In genomic region chr2:99489758-99490087, GRCh38 we compare ENCODE assay signal across 8 cellular contexts. TPM values are rescaled to one million over a fixed set of nuclear protein-coding genes. Genes with fewer than 3 reads are reported as not detected.
DNase-seq lines count a peak whose midpoint lies in the region; ATAC-seq and TF ChIP-seq lines count a peak whose summit lies in the region.

TSS of gene REV1 (minus strand) at chr2:99490017. CDS start at chr2:99464975, 25,042 bp downstream.

- H3K4me3 Mint-ChIP-seq in CD4-positive, CD25-positive, alpha-beta regulatory T cell = peak within 1 kb of the TSS; percentile 97 to 100 (median 100)

- no peaks in the 10 kb centered on the region for H3K36me3 Mint-ChIP-seq in CD4-positive, CD25-positive, alpha-beta regulatory T cell

- H3K27ac Mint-ChIP-seq in CD4-positive, CD25-positive, alpha-beta regulatory T cell = peak within 1 kb of the TSS; percentile 98 to 99 (median 99)

- H3K36me3 ChIP-seq in CD4-positive, CD25-positive, alpha-beta regulatory T cell (ENCODE audit: control insufficient read depth, insufficient read depth, low read length) = no peaks in the 10 kb centered on the region
- H3K36me3 ChIP-seq in KOPT-K1 (ENCODE audit: insufficient read depth, low read length) (no peaks in the 10 kb centered on the region), uterus (no peaks in the 10 kb centered on the region)

- peak within 1 kb of the TSS; percentile 83 for H3K27ac ChIP-seq in CD4-positive, CD25-positive, alpha-beta regulatory T cell (ENCODE audit: insufficient read depth, low read length, poor library complexity, severe bottlenecking)
- H3K27ac ChIP-seq in KOPT-K1 (ENCODE audit: low read depth, low read length, poor library complexity, severe bottlenecking) = peak within 1 kb of the TSS; percentile 70
- peak within 1 kb of the TSS; percentile 97 to 99 for H3K27ac ChIP-seq in coronary artery
- H3K27ac ChIP-seq in uterus = peak within 1 kb of the TSS; percentile 91 to 99

- peak in 1 of 2 donors; percentile 81 for TF ChIP-seq POLR2A in uterus (IDR thresholded peaks at IDR 0.05)

- H3K4me3 ChIP-seq in CD4-positive, CD25-positive, alpha-beta regulatory T cell (ENCODE audit: low read depth, low read length) = peak within 1 kb of the TSS; percentile 96
- H3K4me3 ChIP-seq in coronary artery = peak within 1 kb of the TSS; percentile 98
- H3K4me3 ChIP-seq in uterus = peak within 1 kb of the TSS; percentile 50 to 100

- no peak for DNase-seq in CD4-positive, CD25-positive, alpha-beta regulatory T cell
- DNase-seq in coronary artery (ENCODE audit: low spot score) (peak; percentile 73), mesenteric fat pad (ENCODE audit: low spot score) (no peak), uterus (no peak), NK-92 (lab: John Stamatoyannopoulos, UW; ENCODE audit: unreplicated experiment) (no peak)

- peaks cover 0 to 2% (median 0%) of the 10 kb centered on the region in 7 donors for H3K9me3 Mint-ChIP-seq in CD4-positive, CD25-positive, alpha-beta regulatory T cell

- ATAC-seq in CD4-positive, CD25-positive, alpha-beta regulatory T cell (ENCODE audit: low read depth in 2 of 2) = no peak
- ATAC-seq in GM21367 (IDR thresholded peaks at IDR 0.05; ENCODE audit: unreplicated experiment) (no peak), HG03045 (IDR thresholded peaks at IDR 0.05; ENCODE audit: unreplicated experiment) (no peak)

- H3K27me3 ChIP-seq in CD4-positive, CD25-positive, alpha-beta regulatory T cell (ENCODE audit: control insufficient read depth, insufficient read depth, low read length) = peaks cover 5% of the 10 kb centered on the region
- no peaks in the 10 kb centered on the region for H3K27me3 ChIP-seq in uterus

- intact Hi-C loops in uterus (cut with DNase I; ENCODE audit: low total_unique reads) = no loop called here

- peaks cover 24% of the 10 kb centered on the region for H3K4me1 ChIP-seq in CD4-positive, CD25-positive, alpha-beta regulatory T cell (ENCODE audit: control insufficient read depth, insufficient read depth, low read length, poor library complexity, severe bottlenecking)
- H3K4me1 ChIP-seq in uterus = peaks cover 0 to 11% of the 10 kb centered on the region in 2 donors

- no peaks in the 10 kb centered on the region for H3K9me3 ChIP-seq in CD4-positive, CD25-positive, alpha-beta regulatory T cell (ENCODE audit: control insufficient read depth in 2 of 2, low read length in 2 of 2)
- H3K9me3 ChIP-seq in KOPT-K1 (ENCODE audit: insufficient read depth, low read length, poor library complexity, severe bottlenecking) (no peaks in the 10 kb centered on the region), uterus (no peaks in the 10 kb centered on the region)

- peaks cover 16% of the 10 kb centered on the region for H3K27me3 Mint-ChIP-seq in CD4-positive, CD25-positive, alpha-beta regulatory T cell

- no peak for TF ChIP-seq CTCF in coronary artery (IDR thresholded peaks at IDR 0.05)
- no peak for TF ChIP-seq CTCF in uterus (IDR thresholded peaks at IDR 0.05)

- H3K4me1 Mint-ChIP-seq in CD4-positive, CD25-positive, alpha-beta regulatory T cell = peaks cover 20 to 49% (median 32%) of the 10 kb centered on the region in 4 donors

RNA-seq across cellular contexts. Expression of gene REV1, which starts in this region (rescaled TPM):
- 60.3 TPM for total RNA-seq in CD4-positive, CD25-positive, alpha-beta regulatory T cell
- 10 to 100 TPM; 12.4 to 18.6 (median 16.9) TPM for polyA plus RNA-seq in CD4-positive, CD25-positive, alpha-beta regulatory T cell
- 36.0 TPM for total RNA-seq in mesenteric fat pad
- total RNA-seq in uterus = 100 to 1,000 TPM in 1 of 4 donors, 10 to 100 TPM in 3; 20.7 to 132 (median 65.4) TPM
